In genomic region chr15:58313810-58314592, GRCh38 we compare ENCODE assay signal across 23 cellular contexts.
DNase-seq lines count a peak whose midpoint lies in the region; ATAC-seq and TF ChIP-seq lines count a peak whose summit lies in the region.
"Had no signal": no experiment of that assay in that cellular context is flagged by ENCODE, and none has a peak within 500 bp of the region (broad histone marks: within the 10 kb centered on the region; RNA-seq: fewer than 3 reads in every experiment).

No MANE protein-coding gene starts in this region.

- peak overlapping the region; percentile 71 for H3K27ac ChIP-seq in BLaER1
- no peak overlapping the region for H3K27ac ChIP-seq in osteoblast (ENCODE audit: low read depth, low read length)
- H3K27ac ChIP-seq: coronary artery, neural progenitor cell, Peyer's patch, transverse colon had no signal

- H3K9me3 Mint-ChIP-seq in T-helper 2 cell treated with Interferon-gamma antibody and Interleukin-4, amounts not matched to agents 5 μg/mL and 100 μg/mL, for 36 hours: peaks cover 13% of the 10 kb centered on the region
- no peaks in the 10 kb centered on the region for H3K9me3 Mint-ChIP-seq in endothelial cell (ENCODE audit: unreplicated experiment)
- H3K9me3 Mint-ChIP-seq: stimulated activated memory B cell treated with anti-CD40 and anti-IgM and Interleukin-4, amounts not matched to agents 10 μg/mL and 1 μg/mL and 100 μg/mL, for 72 hours had no signal

- peak; percentile 10 for ATAC-seq in T-helper 17 cell
- ATAC-seq: stimulated activated memory B cell treated with anti-CD40 and anti-IgM and Interleukin-4, amounts not matched to agents 10 μg/mL and 1 μg/mL and 100 μg/mL, for 72 hours had no signal

- H4K20me1 ChIP-seq in BLaER1 (no peaks in the 10 kb centered on the region), osteoblast (ENCODE audit: insufficient read depth, low read length) (no peaks in the 10 kb centered on the region)

- H3K79me2 ChIP-seq in osteoblast (ENCODE audit: insufficient read depth, low read length): no peaks in the 10 kb centered on the region

- no peak overlapping the region for H2AFZ ChIP-seq in osteoblast (ENCODE audit: low read length)
- H2AFZ ChIP-seq: neural progenitor cell had no signal

- H3K9ac ChIP-seq in BLaER1: peak overlapping the region; percentile 59
- H3K9ac ChIP-seq: neural progenitor cell had no signal

- peak overlapping the region; percentile 27 for H3K4me3 Mint-ChIP-seq in T-helper 2 cell treated with Interferon-gamma antibody and Interleukin-4, amounts not matched to agents 5 μg/mL and 100 μg/mL, for 36 hours
- H3K4me3 Mint-ChIP-seq in T-helper 17 cell (no peak overlapping the region), endothelial cell (ENCODE audit: unreplicated experiment) (no peak overlapping the region)
- H3K4me3 Mint-ChIP-seq: brain; stimulated activated memory B cell treated with anti-CD40 and anti-IgM and Interleukin-4, amounts not matched to agents 10 μg/mL and 1 μg/mL and 100 μg/mL, for 72 hours had no signal

- H3K4me1 ChIP-seq in BLaER1: peaks cover 57% of the 10 kb centered on the region
- no peaks in the 10 kb centered on the region for H3K4me1 ChIP-seq in osteoblast (ENCODE audit: insufficient read depth, low read length)
- H3K4me1 ChIP-seq: Peyer's patch, transverse colon had no signal

- H3K4me3 ChIP-seq in BLaER1 (peak overlapping the region; percentile 1; the same call in 1 of the 2 replicates), osteoblast (ENCODE audit: insufficient read depth, low read length) (no peak overlapping the region)
- H3K4me3 ChIP-seq: coronary artery, neural progenitor cell, Peyer's patch, transverse colon had no signal

- H3K27ac Mint-ChIP-seq in T-helper 2 cell treated with Interferon-gamma antibody and Interleukin-4, amounts not matched to agents 5 μg/mL and 100 μg/mL, for 36 hours: peak overlapping the region; percentile 88
- peak overlapping the region; percentile 64 for H3K27ac Mint-ChIP-seq in T-helper 17 cell
- H3K27ac Mint-ChIP-seq in endothelial cell (ENCODE audit: unreplicated experiment): peak overlapping the region; percentile 84
- H3K27ac Mint-ChIP-seq: brain; neural progenitor cell; stimulated activated memory B cell treated with anti-CD40 and anti-IgM and Interleukin-4, amounts not matched to agents 10 μg/mL and 1 μg/mL and 100 μg/mL, for 72 hours had no signal

- H3K27me3 ChIP-seq in BLaER1: no peaks in the 10 kb centered on the region
- no peaks in the 10 kb centered on the region for H3K27me3 ChIP-seq in osteoblast (ENCODE audit: insufficient read depth, low read length)
- H3K27me3 ChIP-seq: neural progenitor cell, Peyer's patch, transverse colon had no signal

- TF ChIP-seq CTCF in endothelial cell (IDR thresholded peaks at IDR 0.05; ENCODE audit: unreplicated experiment) (no peak), osteoblast (IDR thresholded peaks at IDR 0.05; ENCODE audit: extremely low read depth, low read depth, low read length) (no peak)

- DNase-seq in T-helper 2 cell treated with Interferon-gamma antibody and Interleukin-4, amounts not matched to agents 5 μg/mL and 100 μg/mL, for 36 hours (ENCODE audit: low spot score): no peak
- DNase-seq in T-helper 2 cell: no peak
- DNase-seq in T-helper 17 cell: no peak
- no peak for DNase-seq in endothelial cell (ENCODE audit: low spot score)
- DNase-seq in GM03348 (ENCODE audit: low spot score): no peak
- DNase-seq in HT-29 (ENCODE audit: low spot score): no peak
- no peak for DNase-seq in osteoblast (ENCODE audit: insufficient read length, low spot score, missing footprints)
- DNase-seq: activated gamma-delta T cell treated with Interleukin-2 at 50 U/mL for 16 hours; C1 segment of cervical spinal cord; DMS53; foreskin fibroblast; hypothalamus; mesendoderm; NCI-H146; NCI-H774; Peyer's patch; stimulated activated CD4-positive, alpha-beta T cell treated with anti-CD3 and anti-CD28 coated beads, Interleukin-12 subunit alpha, Interleukin-12 subunit beta, amount 100 ng/mL, for 4 hours; transverse colon had no signal

- H3K4me2 ChIP-seq in BLaER1 (peak overlapping the region; percentile 78), osteoblast (ENCODE audit: insufficient read depth, low read length) (no peak overlapping the region)
- H3K4me2 ChIP-seq: neural progenitor cell had no signal

- no peaks in the 10 kb centered on the region for H3K36me3 Mint-ChIP-seq in T-helper 2 cell treated with Interferon-gamma antibody and Interleukin-4, amounts not matched to agents 5 μg/mL and 100 μg/mL, for 36 hours (ENCODE audit: low read depth)
- H3K36me3 Mint-ChIP-seq in T-helper 17 cell (ENCODE audit: low read depth): no peaks in the 10 kb centered on the region
- peaks cover under 1% of the 10 kb centered on the region for H3K36me3 Mint-ChIP-seq in endothelial cell (ENCODE audit: low read depth, unreplicated experiment)
- H3K36me3 Mint-ChIP-seq: brain; neural progenitor cell; stimulated activated memory B cell treated with anti-CD40 and anti-IgM and Interleukin-4, amounts not matched to agents 10 μg/mL and 1 μg/mL and 100 μg/mL, for 72 hours had no signal

- peaks cover 26% of the 10 kb centered on the region for H3K4me1 Mint-ChIP-seq in T-helper 2 cell treated with Interferon-gamma antibody and Interleukin-4, amounts not matched to agents 5 μg/mL and 100 μg/mL, for 36 hours (ENCODE audit: low read depth)
- H3K4me1 Mint-ChIP-seq in T-helper 17 cell (peaks cover 28% of the 10 kb centered on the region), endothelial cell (ENCODE audit: unreplicated experiment) (peaks cover 49% of the 10 kb centered on the region)

- H3K36me3 ChIP-seq in BLaER1: no peaks in the 10 kb centered on the region
- H3K36me3 ChIP-seq in osteoblast (ENCODE audit: insufficient read depth, low read length): no peaks in the 10 kb centered on the region
- H3K36me3 ChIP-seq: neural progenitor cell, Peyer's patch, transverse colon had no signal

- H3K9me3 ChIP-seq in BLaER1 (peaks cover 45% of the 10 kb centered on the region), T-helper 17 cell (ENCODE audit: control insufficient read depth, low read length, poor library complexity, severe bottlenecking) (no peaks in the 10 kb centered on the region), osteoblast (ENCODE audit: low read depth, low read length) (no peaks in the 10 kb centered on the region)
- H3K9me3 ChIP-seq: Peyer's patch, transverse colon had no signal

- H3K27me3 Mint-ChIP-seq in T-helper 2 cell treated with Interferon-gamma antibody and Interleukin-4, amounts not matched to agents 5 μg/mL and 100 μg/mL, for 36 hours (ENCODE audit: low read depth): no peaks in the 10 kb centered on the region
- H3K27me3 Mint-ChIP-seq in T-helper 17 cell (no peaks in the 10 kb centered on the region), endothelial cell (ENCODE audit: unreplicated experiment) (peaks cover 2% of the 10 kb centered on the region)
- H3K27me3 Mint-ChIP-seq: stimulated activated memory B cell treated with anti-CD40 and anti-IgM and Interleukin-4, amounts not matched to agents 10 μg/mL and 1 μg/mL and 100 μg/mL, for 72 hours had no signal
